Comparison of ENCODE assay signal across 1 cellular context in the genomic region with DNA sequence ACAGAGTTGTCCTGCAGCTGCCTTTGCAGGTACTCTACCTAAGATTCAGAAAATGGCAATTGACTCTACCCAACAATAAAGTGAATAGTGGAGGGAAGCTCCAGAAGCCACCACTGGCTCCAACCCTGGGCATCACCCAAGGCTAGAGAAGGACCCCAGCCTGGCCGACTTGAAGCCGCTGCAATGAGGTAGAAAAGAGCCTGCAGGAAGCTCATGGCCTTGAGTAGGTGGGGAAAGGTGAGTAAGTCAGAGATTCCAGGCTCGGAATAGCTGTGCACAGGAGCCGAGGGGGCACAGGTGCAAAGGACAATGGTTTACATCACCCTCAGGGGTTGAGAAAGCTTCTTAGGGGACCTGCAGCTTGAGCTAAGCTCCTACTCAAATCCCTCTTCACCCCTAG.
TF ChIP-seq lines count a peak whose summit lies in the region.

No MANE protein-coding gene starts in this region.

TF ChIP-seq in H1, 55 proteins besides CTCF, POLR2A, EP300 and RAD21 (continued from another document):
- TF ChIP-seq SRF (IDR thresholded peaks at IDR 0.05; ENCODE audit: low read depth, low read length): no peak
- no peak for TF ChIP-seq POLR2AphosphoS5 (IDR thresholded peaks at IDR 0.05; ENCODE audit: low read depth, low read length)
